In the genomic region with DNA sequence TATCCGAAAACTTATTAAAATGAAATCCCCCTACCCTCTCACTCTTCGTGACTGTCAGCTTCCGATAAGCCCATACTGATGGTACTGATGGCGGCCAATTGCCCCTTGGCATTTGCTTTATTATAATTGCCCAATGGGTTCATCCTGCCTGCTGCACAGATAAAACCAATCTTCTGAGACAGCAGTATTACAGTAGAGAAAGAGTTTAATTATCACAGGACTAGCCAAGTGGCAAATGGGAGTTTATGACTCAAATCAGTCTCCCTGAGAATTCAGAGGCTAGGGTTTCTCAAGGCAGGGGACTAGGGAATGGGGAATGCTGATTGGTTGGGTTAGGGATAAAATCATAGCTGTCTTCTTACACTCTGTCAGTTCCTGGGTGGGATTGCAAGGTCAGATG, we compare ENCODE assay signal across 25 cellular contexts.
DNase-seq lines count a peak whose midpoint lies in the region; ATAC-seq and TF ChIP-seq lines count a peak whose summit lies in the region.
"Had no signal": no experiment of that assay in that cellular context is flagged by ENCODE, and none has a peak within 500 bp of the region (broad histone marks: within the 10 kb centered on the region; RNA-seq: fewer than 3 reads in every experiment).

No MANE protein-coding gene starts in this region.

- no peaks in the 10 kb centered on the region for H3K9me2 ChIP-seq in HCT116 (ENCODE audit: insufficient read depth)

- POLR2A ChIA-PET in HCT116 (lab: Charles Lee) (no interaction called here), HEK293 (lab: Yijun Ruan, JAX) (no interaction called here)

- no peak for TF ChIP-seq CTCF in breast epithelium (IDR thresholded peaks at IDR 0.05)
- TF ChIP-seq CTCF in mammary epithelial cell (conservative IDR thresholded peaks at IDR 0.05 in 1 of 2, IDR thresholded peaks at IDR 0.05 in 1 of 2; ENCODE audit: extremely low read depth in 1 of 2, insufficient read depth in 1 of 2, low read depth in 1 of 2, low read length in 2 of 2) = no peak
- no peak for TF ChIP-seq CTCF in HCT116 (IDR thresholded peaks at IDR 0.05 in 2 of 3, conservative IDR thresholded peaks at IDR 0.05 in 1 of 3; ENCODE audit: borderline replicate concordance in 1 of 3, insufficient read depth in 1 of 3, low read depth in 2 of 3, low read length in 2 of 3)
- no peak for TF ChIP-seq CTCF in HEK293 (tag by site-specific recombination; IDR thresholded peaks at IDR 0.05)
- no peak for TF ChIP-seq CTCF in esophagus muscularis mucosa (IDR thresholded peaks at IDR 0.05)

- ATAC-seq in HCT116 (no peak), HG02870 (IDR thresholded peaks at IDR 0.05; ENCODE audit: unreplicated experiment) (no peak), GM18861 (IDR thresholded peaks at IDR 0.05; ENCODE audit: unreplicated experiment) (no peak)
- ATAC-seq: GM12878 had no signal

- H3K4me2 ChIP-seq in mammary epithelial cell (ENCODE audit: insufficient read depth, low read depth, low read length) (no peak overlapping the region), HCT116 (ENCODE audit: low read length) (no peak overlapping the region)
- H3K4me2 ChIP-seq: BLaER1 had no signal

- no peak for TF ChIP-seq RAD21 in HCT116 (IDR thresholded peaks at IDR 0.05; ENCODE audit: low read depth)

- H3K36me3 ChIP-seq in breast epithelium (no peaks in the 10 kb centered on the region), mammary epithelial cell (ENCODE audit: insufficient read depth, low read length) (no peaks in the 10 kb centered on the region), HCT116 (ENCODE audit: control insufficient read depth in 1 of 2, insufficient read depth in 2 of 2, low read length in 2 of 2) (no peaks in the 10 kb centered on the region), HEK293 (ENCODE audit: control insufficient read depth in 2 of 2, insufficient read depth in 1 of 2, low read length in 2 of 2) (no peaks in the 10 kb centered on the region), esophagus muscularis mucosa (no peaks in the 10 kb centered on the region), SJCRH30 (no peaks in the 10 kb centered on the region)
- H3K36me3 ChIP-seq: BE2C, BLaER1 had no signal

- intact Hi-C loops in breast epithelium (cut with DNase I; ENCODE audit: low total_unique reads) (no loop called here), mammary epithelial cell (cut with micrococcal nuclease) (no loop called here), HCT116 (cut with micrococcal nuclease) (no loop called here), esophagus muscularis mucosa (cut with DNase I) (no loop called here)

- dilution Hi-C loops in mammary epithelial cell (cut with HindIII; ENCODE audit: low sequenced_read_pairs) = no loop called here

- in situ Hi-C loops in mammary epithelial cell (cut with MboI; ENCODE audit: low sequenced_read_pairs in 2 of 2) = no loop called here

- H3K4me1 ChIP-seq in breast epithelium = peaks cover 0 to 6% of the 10 kb centered on the region in 2 donors
- no peaks in the 10 kb centered on the region for H3K4me1 ChIP-seq in mammary epithelial cell (ENCODE audit: insufficient read depth, low read length)
- no peaks in the 10 kb centered on the region for H3K4me1 ChIP-seq in HCT116 (ENCODE audit: control insufficient read depth in 1 of 2, insufficient read depth in 2 of 2, low read length in 2 of 2)
- no peaks in the 10 kb centered on the region for H3K4me1 ChIP-seq in HEK293 (ENCODE audit: control insufficient read depth, insufficient read depth, low read length)
- H3K4me1 ChIP-seq in esophagus muscularis mucosa = no peaks in the 10 kb centered on the region
- H3K4me1 ChIP-seq in SJCRH30 = no peaks in the 10 kb centered on the region
- H3K4me1 ChIP-seq: BE2C, BLaER1 had no signal

- CTCF ChIA-PET in mammary epithelial cell (lab: Charles Lee; ENCODE audit: low non-redundant PET) (no interaction called here), HCT116 (lab: Charles Lee) (no interaction called here), HEK293 (lab: Yijun Ruan, JAX) (interaction anchor here (1.1 kb wide), 1 partner anchor 135 kb away, joined by 3 read pairs; no protein-coding TSS in a partner anchor)

- BruUV-seq in mammary epithelial cell (replicated peaks; lab: Mats Ljungman, UMichigan) = no TSS peak
- no TSS peak for BruUV-seq in HCT116 (replicated peaks; lab: Mats Ljungman, UMichigan)

- no peak for DNase-seq in breast epithelium (ENCODE audit: low spot score in 2 of 2)
- no peak for DNase-seq in mammary epithelial cell
- DNase-seq in HCT116 (ENCODE audit: low read depth, low spot score) = no peak
- peak; percentile 29 for DNase-seq in esophagus muscularis mucosa (ENCODE audit: extremely low spot score)
- DNase-seq in SJCRH30 = no peak
- DNase-seq: 8988T; ACHN; BE2C; C1 segment of cervical spinal cord; CD4-positive, alpha-beta memory T cell; CD4-positive, CD25-positive, alpha-beta regulatory T cell; CD8-positive, alpha-beta memory T cell; COR-L47; DMS 273 treated with DMSO at 0.1 percent for 48 hours; DMS153; DMS53; DMS79; DND-41; EL; GDM1 had no signal

- WGBS in mammary epithelial cell (ENCODE audit: low coverage, missing lambda C conversion rate) = 90% methylated on average over 4 of the region's 4 CpGs
- 97% methylated on average over 4 of the region's 4 CpGs for WGBS in esophagus muscularis mucosa

- RAD21 ChIA-PET in HCT116 (lab: Charles Lee; ENCODE audit: low non-redundant PET in 1 of 2, low total read pairs in 2 of 2, uncharacterized antibody in 2 of 2, unreplicated experiment in 2 of 2) = no interaction called here

- H3K27me3 ChIP-seq in breast epithelium (no peaks in the 10 kb centered on the region), mammary epithelial cell (ENCODE audit: insufficient read depth, low read length) (no peaks in the 10 kb centered on the region), HCT116 (ENCODE audit: insufficient read depth, low read length) (peaks cover 36% of the 10 kb centered on the region), esophagus muscularis mucosa (peaks cover 0 to 10% (median 0%) of the 10 kb centered on the region in 4 donors), SJCRH30 (no peaks in the 10 kb centered on the region)
- H3K27me3 ChIP-seq: BE2C, BLaER1 had no signal

- no peak for TF ChIP-seq EP300 in esophagus muscularis mucosa (IDR thresholded peaks at IDR 0.05)

- H4K20me1 ChIP-seq in mammary epithelial cell (ENCODE audit: insufficient read depth, low read length) = no peaks in the 10 kb centered on the region
- no peaks in the 10 kb centered on the region for H4K20me1 ChIP-seq in HCT116 (ENCODE audit: insufficient read depth)
- H4K20me1 ChIP-seq: BLaER1 had no signal

- H2AFZ ChIP-seq in mammary epithelial cell (ENCODE audit: low read depth, low read length) = no peak overlapping the region
- H2AFZ ChIP-seq in HCT116 (ENCODE audit: low read depth, low read length, poor library complexity, severe bottlenecking) = no peak overlapping the region

- TF ChIP-seq POLR2A in breast epithelium (IDR thresholded peaks at IDR 0.05) (no peak), HCT116 (IDR thresholded peaks at IDR 0.05; ENCODE audit: borderline replicate concordance, extremely low read depth, insufficient read depth, insufficient read length) (no peak), esophagus muscularis mucosa (IDR thresholded peaks at IDR 0.05; ENCODE audit: low read depth) (no peak)

- H3K9me3 ChIP-seq in breast epithelium = peaks cover 14 to 18% of the 10 kb centered on the region in 2 donors
- H3K9me3 ChIP-seq in mammary epithelial cell (replicated peaks; ENCODE audit: insufficient read depth, low read length) = peaks cover 7% of the 10 kb centered on the region
- peaks cover 8 to 9% of the 10 kb centered on the region in 2 experiments; a peak in 2 of 4 replicates for H3K9me3 ChIP-seq in HCT116 (ENCODE audit: control insufficient read depth in 1 of 2, insufficient read depth in 1 of 2, low read depth in 1 of 2, low read length in 2 of 2)
- no peaks in the 10 kb centered on the region for H3K9me3 ChIP-seq in HEK293 (ENCODE audit: control insufficient read depth, insufficient read depth, low read depth, low read length)
- H3K9me3 ChIP-seq in esophagus muscularis mucosa = peaks cover 0 to 22% (median 14%) of the 10 kb centered on the region in 4 donors
- H3K9me3 ChIP-seq in SJCRH30 (replicated peaks) = peaks cover 8% of the 10 kb centered on the region; the same call in 1 of the 2 replicates

- no peak overlapping the region for H3K4me3 ChIP-seq in breast epithelium
- H3K4me3 ChIP-seq in mammary epithelial cell (replicated peaks in 1 of 3; ENCODE audit: insufficient read depth in 1 of 3, low read depth in 2 of 3, low read length in 3 of 3) = no peak overlapping the region
- no peak overlapping the region for H3K4me3 ChIP-seq in HCT116 (replicated peaks in 1 of 2; ENCODE audit: low read depth in 1 of 2, low read length in 2 of 2)
- H3K4me3 ChIP-seq in HEK293 (ENCODE audit: low read depth, low read length) = no peak overlapping the region
- no peak overlapping the region for H3K4me3 ChIP-seq in esophagus muscularis mucosa
- no peak overlapping the region for H3K4me3 ChIP-seq in SJCRH30
- H3K4me3 ChIP-seq: BLaER1, GM12878 had no signal

- H3K9ac ChIP-seq in mammary epithelial cell (ENCODE audit: insufficient read depth, low read length) (no peak overlapping the region), HCT116 (ENCODE audit: low read length) (no peak overlapping the region)
- H3K9ac ChIP-seq: BLaER1 had no signal

- peak overlapping the region; percentile 54 to 66 for H3K27ac ChIP-seq in breast epithelium
- no peak overlapping the region for H3K27ac ChIP-seq in mammary epithelial cell (ENCODE audit: insufficient read depth, low read depth, low read length)
- no peak overlapping the region for H3K27ac ChIP-seq in HCT116 (ENCODE audit: low read depth, low read length)
- H3K27ac ChIP-seq in HEK293 (ENCODE audit: extremely low read depth, low read depth, low read length) = no peak overlapping the region
- no peak overlapping the region for H3K27ac ChIP-seq in esophagus muscularis mucosa (replicated peaks in 1 of 4)
- no peak overlapping the region for H3K27ac ChIP-seq in SJCRH30
- H3K27ac ChIP-seq: BLaER1 had no signal

- H3K79me2 ChIP-seq in mammary epithelial cell (ENCODE audit: insufficient read depth, low read length) (no peaks in the 10 kb centered on the region), HCT116 (ENCODE audit: insufficient read depth, low read length) (no peaks in the 10 kb centered on the region)

TF ChIP-seq in HCT116, 20 proteins besides CTCF, POLR2A, EP300 and RAD21:
- TF ChIP-seq JUND (IDR thresholded peaks at IDR 0.05) (no peak), CBX3 (IDR thresholded peaks at IDR 0.05; ENCODE audit: low read depth) (peak; percentile 37; the same call in 1 of the 2 replicates)
TF ChIP-seq in HCT116: peak in this region for 1.

TF ChIP-seq in HEK293, 187 proteins besides CTCF, POLR2A, EP300 and RAD21:
- TF ChIP-seq SETDB1 (IDR thresholded peaks at IDR 0.05; ENCODE audit: insufficient read length, low read length) = peak; percentile 95
- TF ChIP-seq ZNF133 (tag by site-specific recombination; IDR thresholded peaks at IDR 0.05) = no peak
- peak; percentile 92; the same call in 1 of the 2 replicates for TF ChIP-seq TRIM28 (IDR thresholded peaks at IDR 0.05; ENCODE audit: borderline replicate concordance, low read length)

Comparison
In these comparisons a context has a peak if more than half of its experiments do, and no peak if none do; other contexts are left out.
1. H3K27ac ChIP-seq: peak in breast epithelium (2 of 2); none in mammary epithelial cell (single experiment), HCT116 (single experiment), HEK293 (single experiment), esophagus muscularis mucosa (0 of 4) and SJCRH30 (single experiment).